ENCODE assay signal across 31 cellular contexts in the genomic region with DNA sequence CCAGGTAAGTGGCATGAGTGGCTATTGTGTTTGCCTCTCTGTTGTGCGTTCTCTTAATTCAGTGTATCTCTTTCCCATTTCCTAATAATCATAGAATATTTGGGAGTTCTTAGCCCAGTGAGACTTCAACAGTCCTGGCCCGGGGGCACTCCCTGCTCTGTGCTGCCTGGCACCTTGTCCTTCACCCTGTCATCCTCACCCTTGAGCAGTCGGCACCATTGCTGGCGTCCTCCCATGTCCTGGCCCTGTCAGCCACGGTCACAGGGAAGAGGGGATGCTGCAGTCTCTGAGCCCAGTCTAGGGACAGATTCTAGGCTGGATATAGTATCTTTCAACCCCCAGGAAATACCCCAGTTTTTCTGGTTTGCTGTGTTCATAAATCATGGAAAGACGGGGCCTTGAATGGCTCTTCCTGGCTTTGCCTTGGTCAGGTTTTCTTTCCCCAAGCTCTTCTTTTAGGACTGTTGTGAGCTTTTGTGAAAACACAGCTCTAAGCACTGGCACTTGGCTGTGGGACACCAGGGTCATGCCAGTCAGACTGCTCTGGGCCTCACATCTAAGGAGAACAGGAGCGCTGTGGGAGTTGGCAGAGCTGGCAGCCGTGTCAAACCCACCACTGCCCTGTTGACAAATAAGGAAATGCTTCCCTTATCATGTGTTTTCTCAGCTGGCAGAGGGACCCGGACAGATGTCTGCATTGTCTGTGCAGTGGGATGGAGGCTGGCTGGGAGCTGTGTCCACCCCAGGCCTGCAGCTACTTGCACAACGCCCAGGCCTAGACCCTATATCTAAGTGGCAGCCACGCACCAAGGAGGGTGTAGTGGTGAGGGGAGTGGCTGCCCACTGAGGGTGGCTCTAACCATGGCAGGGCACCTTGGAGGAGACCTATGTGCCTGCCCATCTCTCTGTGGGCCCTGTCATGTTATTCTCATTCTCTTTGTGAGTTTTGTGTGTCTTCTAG.
DNase-seq lines count a peak whose midpoint lies in the region; ATAC-seq, FAIRE-seq and TF ChIP-seq lines count a peak whose summit lies in the region.
"Had no signal": no experiment of that assay in that cellular context is flagged by ENCODE, and none has a peak within 500 bp of the region (broad histone marks: within the 10 kb centered on the region; RNA-seq: fewer than 3 reads in every experiment).

No MANE protein-coding gene starts in this region.

- 76% methylated on average over 11 of the region's 11 CpGs for WGBS in esophagus muscularis mucosa
- WGBS in small intestine, 3 donors: 68 to 86% (median 76%) methylated on average over 11 of the region's 11 CpGs

- no peaks in the 10 kb centered on the region for H3K4me1 Mint-ChIP-seq in activated naive CD8-positive, alpha-beta T cell treated with anti-CD3 and anti-CD28 coated beads for 36 hours
- H3K4me1 Mint-ChIP-seq: B cell had no signal

- H3K4me1 ChIP-seq in esophagus muscularis mucosa (peaks cover 3 to 14% (median 9%) of the 10 kb centered on the region in 4 donors), lower lobe of right lung (no peaks in the 10 kb centered on the region), small intestine (ENCODE audit: control insufficient read depth in 2 of 2, insufficient read depth in 1 of 2, low read depth in 1 of 2, low read length in 1 of 2) (no peaks in the 10 kb centered on the region)
- H3K4me1 ChIP-seq: Caco-2, HAP-1 had no signal

- H3K27me3 ChIP-seq in esophagus muscularis mucosa (no peaks in the 10 kb centered on the region), lower lobe of right lung (ENCODE audit: low read depth) (no peaks in the 10 kb centered on the region), small intestine (ENCODE audit: control insufficient read depth in 2 of 2, insufficient read depth in 2 of 2, low read length in 2 of 2) (no peaks in the 10 kb centered on the region)

- no peak overlapping the region for H3K4me3 Mint-ChIP-seq in activated naive CD8-positive, alpha-beta T cell treated with anti-CD3 and anti-CD28 coated beads for 36 hours
- H3K4me3 Mint-ChIP-seq: B cell; CD8-positive, alpha-beta T cell; GM23338; HFFc6 had no signal

- H3K9me3 Mint-ChIP-seq in activated naive CD8-positive, alpha-beta T cell treated with anti-CD3 and anti-CD28 coated beads for 36 hours: no peaks in the 10 kb centered on the region
- H3K9me3 Mint-ChIP-seq: CD8-positive, alpha-beta T cell; GM23338 had no signal

- H3K27ac Mint-ChIP-seq in activated naive CD8-positive, alpha-beta T cell treated with anti-CD3 and anti-CD28 coated beads for 36 hours: no peak overlapping the region
- H3K27ac Mint-ChIP-seq: B cell; CD8-positive, alpha-beta T cell; GM23338; HFFc6 had no signal

- no peak overlapping the region for H3K4me3 ChIP-seq in esophagus muscularis mucosa
- H3K4me3 ChIP-seq in lower lobe of right lung: no peak overlapping the region
- H3K4me3 ChIP-seq in small intestine (ENCODE audit: low read depth in 1 of 2, low read length in 2 of 2): no peak overlapping the region
- H3K4me3 ChIP-seq: GM12878, GM23338, HAP-1, K562, SK-N-MC had no signal

- H3K27ac ChIP-seq in esophagus muscularis mucosa (replicated peaks in 1 of 4): no peak overlapping the region
- H3K27ac ChIP-seq in lower lobe of right lung: no peak overlapping the region
- H3K27ac ChIP-seq in small intestine (ENCODE audit: low read depth in 1 of 2, low read length in 1 of 2): no peak overlapping the region
- H3K27ac ChIP-seq: C4-2B, RWPE1, SK-N-MC had no signal

- peak; percentile 19 for DNase-seq in NCI-H2029 treated with DMSO at 0.1 percent for 48 hours (lab: John Stamatoyannopoulos, UW)
- peak; percentile 91 for DNase-seq in esophagus muscularis mucosa (ENCODE audit: extremely low spot score)
- no peak for DNase-seq in lower lobe of right lung
- DNase-seq in stimulated activated naive CD8-positive, alpha-beta T cell treated with anti-CD3 and anti-CD28 coated beads, Interleukin-15, Interleukin-2, amounts not matched to agents 100 U/mL and 50 U/mL, for 24 hours: no peak
- no peak for DNase-seq in activated naive CD8-positive, alpha-beta T cell treated with anti-CD3 and anti-CD28 coated beads for 36 hours
- no peak for DNase-seq in small intestine
- no peak for DNase-seq in activated naive CD4-positive, alpha-beta T cell (lab: John Stamatoyannopoulos, UW)
- DNase-seq: Caco-2; CD8-positive, alpha-beta T cell; DMS79; EL; GDM1; HFFc6; Kasumi-1; NCI-H1092 treated with DMSO at 0.1 percent for 48 hours; NCI-H1436 treated with DMSO at 0.1 percent for 48 hours; NCI-H1930; NCI-H446 treated with DMSO at 0.1 percent for 48 hours; NCI-H526; NCI-H82; SIG-M5 had no signal

- FAIRE-seq in small intestine (lab: Jason Lieb, UNC): no peak
- FAIRE-seq: GM12878, HepG2, K562 had no signal

- H3K9me3 ChIP-seq in esophagus muscularis mucosa: no peaks in the 10 kb centered on the region
- H3K9me3 ChIP-seq in lower lobe of right lung: no peaks in the 10 kb centered on the region
- H3K9me3 ChIP-seq in small intestine (ENCODE audit: control insufficient read depth, low read depth): no peaks in the 10 kb centered on the region
- H3K9me3 ChIP-seq: Caco-2, HAP-1 had no signal

- H3K36me3 Mint-ChIP-seq in activated naive CD8-positive, alpha-beta T cell treated with anti-CD3 and anti-CD28 coated beads for 36 hours: no peaks in the 10 kb centered on the region
- H3K36me3 Mint-ChIP-seq: CD8-positive, alpha-beta T cell had no signal

- ATAC-seq in lower lobe of right lung: peak; percentile 21 to 33
- ATAC-seq in stimulated activated naive CD8-positive, alpha-beta T cell treated with anti-CD3 and anti-CD28 coated beads, Interleukin-15, Interleukin-2, amounts not matched to agents 100 U/mL and 50 U/mL, for 24 hours: peak; percentile 28
- ATAC-seq: CD8-positive, alpha-beta T cell; GM12878; GM23338; HepG2; K562; Panc1 had no signal

- H3K27me3 Mint-ChIP-seq in activated naive CD8-positive, alpha-beta T cell treated with anti-CD3 and anti-CD28 coated beads for 36 hours: no peaks in the 10 kb centered on the region
- H3K27me3 Mint-ChIP-seq: B cell had no signal

- no peak for TF ChIP-seq EP300 in esophagus muscularis mucosa (IDR thresholded peaks at IDR 0.05)

- intact Hi-C loops in esophagus muscularis mucosa (cut with DNase I) (no loop called here), lower lobe of right lung (cut with DNase I) (no loop called here)

- H3K36me3 ChIP-seq in esophagus muscularis mucosa (no peaks in the 10 kb centered on the region), lower lobe of right lung (no peaks in the 10 kb centered on the region), small intestine (ENCODE audit: control insufficient read depth in 2 of 2, insufficient read depth in 2 of 2, low read length in 2 of 2) (no peaks in the 10 kb centered on the region)
- H3K36me3 ChIP-seq: HAP-1 had no signal

- TF ChIP-seq CTCF in esophagus muscularis mucosa (IDR thresholded peaks at IDR 0.05) (no peak), lower lobe of right lung (IDR thresholded peaks at IDR 0.05) (no peak)

- no peak for TF ChIP-seq POLR2A in esophagus muscularis mucosa (IDR thresholded peaks at IDR 0.05; ENCODE audit: low read depth)

Comparison
In these comparisons a context has a peak if more than half of its experiments do, and no peak if none do; other contexts are left out.
1. DNase-seq: peak in NCI-H2029 treated with DMSO at 0.1 percent for 48 hours (single experiment) and esophagus muscularis mucosa (single experiment); none in lower lobe of right lung (single experiment), stimulated activated naive CD8-positive, alpha-beta T cell treated with anti-CD3 and anti-CD28 coated beads, Interleukin-15, Interleukin-2, amounts not matched to agents 100 U/mL and 50 U/mL, for 24 hours (single experiment), activated naive CD8-positive, alpha-beta T cell treated with anti-CD3 and anti-CD28 coated beads for 36 hours (single experiment), small intestine (single experiment) and activated naive CD4-positive, alpha-beta T cell (0 of 4).